8 cellular contexts compared by ENCODE assay signal in the genomic region with DNA sequence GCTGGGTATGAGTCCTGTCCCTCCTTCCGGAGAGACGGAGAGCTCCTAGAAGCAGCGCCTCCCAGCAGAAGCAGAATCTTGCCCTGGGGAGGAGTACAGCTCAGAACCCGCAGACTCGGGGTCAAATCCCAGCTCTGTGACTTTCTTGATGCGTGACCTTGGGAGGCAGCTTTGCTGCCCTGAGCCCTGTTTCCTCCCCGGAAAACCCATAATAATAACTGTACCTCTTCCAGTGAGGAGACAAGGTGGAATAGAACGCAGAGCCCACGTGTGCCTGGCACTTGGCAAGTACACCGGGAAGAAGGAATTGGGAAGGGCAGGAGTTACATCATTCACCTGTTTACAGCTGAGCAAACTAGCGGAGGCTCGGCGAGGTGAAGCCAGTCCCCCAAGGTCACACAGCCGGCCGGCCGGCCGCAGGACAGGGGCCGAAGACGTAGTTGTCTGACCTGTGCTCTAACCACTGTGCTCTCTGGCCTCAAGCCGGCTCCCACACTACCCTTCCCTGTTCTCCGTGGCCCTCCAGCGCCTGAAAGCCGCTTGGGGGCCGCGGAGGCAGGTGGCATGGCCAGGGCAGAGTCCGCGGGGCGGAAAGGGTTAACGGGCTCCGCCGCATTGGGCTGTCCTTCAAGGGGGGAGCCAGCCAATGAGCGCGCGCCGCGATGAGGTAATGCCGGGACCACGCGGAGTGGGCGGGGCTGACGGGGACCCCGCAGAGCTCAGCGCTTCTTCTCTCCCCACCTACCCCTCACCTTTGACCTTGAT.
DNase-seq lines count a peak whose midpoint lies in the region; ATAC-seq and TF ChIP-seq lines count a peak whose summit lies in the region.

No MANE protein-coding gene starts in this region.

- no peak for TF ChIP-seq CTCF in fibroblast of pulmonary artery (IDR thresholded peaks at IDR 0.05; ENCODE audit: low read length, missing control alignments)

- CTCF ChIA-PET in naive thymus-derived CD4-positive, alpha-beta T cell (lab: Charles Lee), result interaction anchor here (0.6 kb wide), 1 partner anchor 43 kb away, joined by 3 read pairs; no protein-coding TSS in a partner anchor

- H3K27me3 Mint-ChIP-seq in naive thymus-derived CD4-positive, alpha-beta T cell, result no peaks in the 10 kb centered on the region

- H3K9me3 Mint-ChIP-seq in naive thymus-derived CD4-positive, alpha-beta T cell, result peaks cover 0 to 2% (median 0%) of the 10 kb centered on the region in 11 donors

- H3K36me3 Mint-ChIP-seq in naive thymus-derived CD4-positive, alpha-beta T cell, result peaks cover 0 to 24% (median 0%) of the 10 kb centered on the region in 5 donors

- H3K27me3 ChIP-seq in naive thymus-derived CD4-positive, alpha-beta T cell (ENCODE audit: control insufficient read depth in 2 of 2, insufficient read depth in 2 of 2, low read length in 2 of 2), result no peaks in the 10 kb centered on the region

- in situ Hi-C loops in KBM-7 (cut with MboI; ENCODE audit: low pct_unique_long_range_greater_than_20kb, low sequenced_read_pairs), result no loop called here

- DNase-seq in DMS114 treated with DMSO at 0.1 percent for 48 hours (lab: John Stamatoyannopoulos, UW; ENCODE audit: unreplicated experiment) (peak; percentile 43), KBM-7 (peak; percentile 88), SHP77 (lab: John Stamatoyannopoulos, UW) (peak; percentile 76 to 89), activated gamma-delta T cell (lab: John Stamatoyannopoulos, UW) (peak; percentile 70), fibroblast of pulmonary artery (ENCODE audit: low read depth) (peak; percentile 89)
- DNase-seq in naive thymus-derived CD4-positive, alpha-beta T cell, result peak; percentile 64 to 84 (median 71)
- peak; percentile 72 to 85 for DNase-seq in stimulated activated CD8-positive, alpha-beta memory T cell treated with anti-CD3 and anti-CD28 coated beads, Interleukin-7, amount 100 ng/mL, for 48 hours (ENCODE audit: extremely low read depth in 1 of 2, low read depth in 1 of 2)

- peaks cover 11 to 50% (median 21%) of the 10 kb centered on the region in 7 donors for H3K4me1 Mint-ChIP-seq in naive thymus-derived CD4-positive, alpha-beta T cell

- peak overlapping the region; percentile 73 to 87 (median 80) for H3K4me3 Mint-ChIP-seq in naive thymus-derived CD4-positive, alpha-beta T cell

- H3K27ac Mint-ChIP-seq in naive thymus-derived CD4-positive, alpha-beta T cell, result peak overlapping the region in 8 of 9 donors; percentile 11 to 92 (median 41)

- POLR2A ChIA-PET in naive thymus-derived CD4-positive, alpha-beta T cell (lab: Charles Lee), result interaction anchor here (0.6 to 2.1 kb wide), 3 partner anchors 11 to 252 kb away, joined by 3 to 13 read pairs (median 4); no protein-coding TSS in a partner anchor

- H3K9me3 ChIP-seq in naive thymus-derived CD4-positive, alpha-beta T cell (ENCODE audit: control insufficient read depth in 2 of 3, low read length in 3 of 3), result no peaks in the 10 kb centered on the region

- no peaks in the 10 kb centered on the region for H3K36me3 ChIP-seq in naive thymus-derived CD4-positive, alpha-beta T cell (ENCODE audit: control insufficient read depth in 2 of 3, insufficient read depth in 3 of 3, low read length in 3 of 3)

- ATAC-seq in naive thymus-derived CD4-positive, alpha-beta T cell, result peak; percentile 89
- no peak for ATAC-seq in HG02759 (IDR thresholded peaks at IDR 0.05; ENCODE audit: unreplicated experiment)

- H3K4me3 ChIP-seq in fibroblast of pulmonary artery (replicated peaks; ENCODE audit: low read depth, low read length), result peak overlapping the region; percentile 62
- H3K4me3 ChIP-seq in naive thymus-derived CD4-positive, alpha-beta T cell (ENCODE audit: low read length), result peak overlapping the region; percentile 79

- peak overlapping the region; percentile 35 for H3K27ac ChIP-seq in naive thymus-derived CD4-positive, alpha-beta T cell (ENCODE audit: low read depth, low read length)

- H3K4me1 ChIP-seq in naive thymus-derived CD4-positive, alpha-beta T cell (ENCODE audit: control insufficient read depth in 2 of 2, insufficient read depth in 2 of 2, low read length in 2 of 2), result peaks cover 20% of the 10 kb centered on the region in 2 donors

- intact Hi-C loops in naive thymus-derived CD4-positive, alpha-beta T cell (cut with micrococcal nuclease), result loop anchor here (1.0 to 5.0 kb wide), 6 partner anchors 7 to 113 kb away; no protein-coding TSS in a partner anchor
